Comparison of ENCODE assay signal across 21 cellular contexts in the genomic region with DNA sequence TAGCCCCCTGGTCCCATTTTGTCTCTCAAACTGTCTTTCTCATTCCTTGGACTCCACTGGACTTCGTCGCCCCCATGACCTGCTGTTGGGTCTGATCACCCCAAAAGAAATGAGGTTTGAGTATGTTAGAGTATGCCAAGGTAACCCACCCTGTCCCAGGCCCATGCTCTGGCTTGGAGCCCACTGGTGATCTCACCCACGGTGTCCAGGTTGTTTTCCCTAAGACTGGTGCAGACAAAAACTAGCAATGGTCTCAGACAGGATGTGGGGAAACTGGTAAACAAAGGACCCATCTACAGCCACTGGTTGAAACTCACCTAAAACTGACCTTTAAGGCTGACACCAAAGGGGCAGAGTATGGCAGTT. TPM values are rescaled to one million over a fixed set of nuclear protein-coding genes. Genes with fewer than 3 reads are reported as not detected.
A peak's percentile ranks its signal among the peaks of the same experiment; 100 is the strongest.
DNase-seq lines count a peak whose midpoint lies in the region; ATAC-seq, FAIRE-seq and TF ChIP-seq lines count a peak whose summit lies in the region.
"Had no signal": no experiment of that assay in that cellular context is flagged by ENCODE, and none has a peak within 500 bp of the region (broad histone marks: within the 10 kb centered on the region; RNA-seq: fewer than 3 reads in every experiment).

No MANE protein-coding gene starts in this region.

- H3K9me1 ChIP-seq in endothelial cell of umbilical vein (replicated peaks; ENCODE audit: control insufficient read depth, extremely low read depth, insufficient read depth, low read length), result no peaks in the 10 kb centered on the region

- intact Hi-C loops in Right ventricle myocardium inferior (cut with DNase I) (loop anchor here (10.0 kb wide), 1 partner anchor 545 kb away; no protein-coding TSS in a partner anchor), left ventricle myocardium superior (cut with micrococcal nuclease) (loop anchor here (10.0 kb wide), 1 partner anchor 545 kb away; no protein-coding TSS in a partner anchor), endothelial cell of umbilical vein (cut with micrococcal nuclease) (loop anchor here (1.0 to 10.0 kb wide), 2 partner anchors 10 to 235 kb away; no protein-coding TSS in a partner anchor)

- no peaks in the 10 kb centered on the region for H4K20me1 ChIP-seq in endothelial cell of umbilical vein (replicated peaks; ENCODE audit: control insufficient read depth, extremely low read depth, insufficient read depth, low read length)

- H3K4me1 ChIP-seq in endothelial cell of umbilical vein (ENCODE audit: control insufficient read depth, extremely low read depth, insufficient read depth, low read length), result peaks cover 43% of the 10 kb centered on the region
- H3K4me1 ChIP-seq in mesodermal cell (ENCODE audit: control insufficient read depth, insufficient read depth, low read length, poor library complexity, severe bottlenecking), result peaks cover 33% of the 10 kb centered on the region
- peaks cover 19 to 41% (median 28%) of the 10 kb centered on the region in 4 donors for H3K4me1 ChIP-seq in upper lobe of left lung

- WGBS in mesodermal cell (ENCODE audit: insufficient coverage in 2 of 2), 2 experiments, result 88 to 100% methylated on average over 1 of the region's 3 CpGs
- 83 to 96% methylated on average over 2 to 3 of the region's 3 CpGs for WGBS in upper lobe of left lung, 2 donors

- dilution Hi-C loops in endothelial cell of umbilical vein (cut with MboI; ENCODE audit: extremely low pct_ligation_motif_present, low sequenced_read_pairs), result no loop called here

- no peaks in the 10 kb centered on the region for H3K9me3 ChIP-seq in endothelial cell of umbilical vein (replicated peaks; ENCODE audit: control insufficient read depth, insufficient read depth, low read length)
- no peaks in the 10 kb centered on the region for H3K9me3 ChIP-seq in mesodermal cell (ENCODE audit: control insufficient read depth, low read length)
- H3K9me3 ChIP-seq in upper lobe of left lung, result no peaks in the 10 kb centered on the region

- TF ChIP-seq CTCF in endothelial cell of umbilical vein (IDR thresholded peaks at IDR 0.05; ENCODE audit: extremely low read depth in 1 of 2, insufficient read depth in 1 of 2, low read depth in 1 of 2, low read length in 2 of 2) (no peak), upper lobe of left lung (IDR thresholded peaks at IDR 0.05) (no peak)

- ATAC-seq in Right ventricle myocardium inferior (no peak), left ventricle myocardium superior (no peak), upper lobe of left lung (ENCODE audit: low FRiP score in 2 of 2) (no peak), HG03025 (IDR thresholded peaks at IDR 0.05; ENCODE audit: low FRiP score, unreplicated experiment) (no peak), GM19023 (IDR thresholded peaks at IDR 0.05; ENCODE audit: unreplicated experiment) (no peak)
- ATAC-seq: GM23338, natural killer cell had no signal

- H3K79me2 ChIP-seq in endothelial cell of umbilical vein (ENCODE audit: control insufficient read depth, insufficient read depth, low read length), result peaks cover 3% of the 10 kb centered on the region

- TF ChIP-seq EP300 in upper lobe of left lung (IDR thresholded peaks at IDR 0.05), result no peak

- H2AFZ ChIP-seq in endothelial cell of umbilical vein (ENCODE audit: low read depth, low read length), result no peak overlapping the region
- H2AFZ ChIP-seq: GM23338 had no signal

- no peak for FAIRE-seq in endothelial cell of umbilical vein (lab: Jason Lieb, UNC)
- FAIRE-seq: islet of Langerhans had no signal

- peak; percentile 50 for DNase-seq in Right ventricle myocardium inferior (ENCODE audit: missing footprints)
- no peak for DNase-seq in left ventricle myocardium superior
- peak; percentile 76 for DNase-seq in endothelial cell of umbilical vein (ENCODE audit: low read depth, low spot score)
- no peak for DNase-seq in upper lobe of left lung
- no peak for DNase-seq in NCI-H510A (lab: John Stamatoyannopoulos, UW)
- DNase-seq: ACHN; activated CD4-positive, alpha-beta memory T cell treated with anti-CD3 and anti-CD28 coated beads for 36 hours; aorta; foreskin melanocyte; GDM1; Kasumi-1; natural killer cell; NCI-H1694; NCI-H69; SHP77 had no signal

- peak overlapping the region; percentile 39 for H3K4me2 ChIP-seq in endothelial cell of umbilical vein (ENCODE audit: insufficient read depth, low read length)
- H3K4me2 ChIP-seq: GM23338 had no signal

- H3K4me3 ChIP-seq in endothelial cell of umbilical vein (replicated peaks in 1 of 3; ENCODE audit: insufficient read depth in 1 of 3, low read depth in 1 of 3, low read length in 3 of 3) (no peak overlapping the region), mesodermal cell (ENCODE audit: extremely low read depth, insufficient read depth, low read length, poor library complexity, severe bottlenecking) (no peak overlapping the region), upper lobe of left lung (no peak overlapping the region)
- H3K4me3 ChIP-seq: GM23338, skin epidermis had no signal

- CTCF ChIA-PET in endothelial cell of umbilical vein (lab: Charles Lee), result interaction anchor here (1.6 kb wide), 1 partner anchor 15 kb away, joined by 3 read pairs; no protein-coding TSS in a partner anchor

- no TSS peak for BruUV-seq in endothelial cell of umbilical vein (replicated peaks; lab: Mats Ljungman, UMichigan)

- H3K9ac ChIP-seq in endothelial cell of umbilical vein (replicated peaks; ENCODE audit: extremely low read depth, insufficient read depth, low read length), result peak overlapping the region; percentile 55

- POLR2A ChIA-PET in endothelial cell of umbilical vein (lab: Charles Lee), result no interaction called here

- H3K36me3 ChIP-seq in endothelial cell of umbilical vein (ENCODE audit: control insufficient read depth in 2 of 2, extremely low read depth in 1 of 2, insufficient read depth in 2 of 2, low read length in 2 of 2) (peaks cover 10 to 12% of the 10 kb centered on the region in 2 experiments), mesodermal cell (ENCODE audit: control insufficient read depth, insufficient read depth, low read length) (peaks cover 54% of the 10 kb centered on the region), upper lobe of left lung (peaks cover 0 to 57% (median 36%) of the 10 kb centered on the region in 4 donors)

- H3K27me3 ChIP-seq in endothelial cell of umbilical vein (ENCODE audit: control insufficient read depth in 2 of 2, insufficient read depth in 2 of 2, low read length in 2 of 2) (no peaks in the 10 kb centered on the region), upper lobe of left lung (no peaks in the 10 kb centered on the region)

- H3K27ac ChIP-seq in endothelial cell of umbilical vein (ENCODE audit: insufficient read depth, low read depth, low read length) (peak overlapping the region; percentile 88), mesodermal cell (ENCODE audit: low read depth, low read length, severe bottlenecking) (peak overlapping the region; percentile 98), upper lobe of left lung (peak overlapping the region; percentile 39 to 80 (median 55))

- TF ChIP-seq POLR2A in endothelial cell of umbilical vein (IDR thresholded peaks at IDR 0.05; ENCODE audit: low read depth, low read length), result no peak
- TF ChIP-seq POLR2A in upper lobe of left lung (IDR thresholded peaks at IDR 0.05), result no peak

TF ChIP-seq in endothelial cell of umbilical vein, 7 proteins besides CTCF, POLR2A, EP300 and RAD21:
- no peak for TF ChIP-seq POLR2AphosphoS5 (IDR thresholded peaks at IDR 0.05; ENCODE audit: insufficient read depth, low read depth, low read length)

RNA-seq across cellular contexts. Expression of a gene that starts 38.9 kb away (rescaled TPM):
- not detected for total RNA-seq in Right ventricle myocardium inferior
- total RNA-seq in left ventricle myocardium superior, result not detected
- total RNA-seq in endothelial cell of umbilical vein, result 0.25 and 0.49 TPM in 2 replicates
- polyA plus RNA-seq in endothelial cell of umbilical vein, result 0.15 and 0.19 TPM in 2 replicates
- polyA plus RNA-seq in endothelial cell of umbilical vein (2011; cell fraction: cytosol; rRNA removed), result 0.05 and 0.10 TPM in 2 replicates
- polyA plus RNA-seq in endothelial cell of umbilical vein (2011; cell fraction: nucleus; rRNA removed), result 0.88 and 1.0 TPM in 2 replicates
- 0.12 and 0.14 TPM in 2 replicates for polyA plus RNA-seq in endothelial cell of umbilical vein (2012)
- 0.10 TPM in 1 of 2 replicates, not detected in the other for polyA minus RNA-seq in endothelial cell of umbilical vein
- not detected for polyA minus RNA-seq in endothelial cell of umbilical vein (2011; cell fraction: cytosol; rRNA and poly(A)+ RNA removed)
- 0.43 and 0.82 TPM in 2 replicates for polyA minus RNA-seq in endothelial cell of umbilical vein (2011; cell fraction: nucleus; rRNA and poly(A)+ RNA removed)
- 0.41 TPM for polyA plus RNA-seq in mesodermal cell (2013, experiment 1 of 2)
- polyA plus RNA-seq in mesodermal cell (2013, experiment 2 of 2), result 0.51 TPM
- 10 to 100 TPM in 1 of 6 donors, 1 to 10 TPM in 4, under 1 TPM in 1; 0.72 to 10.5 (median 5.1) TPM for total RNA-seq in upper lobe of left lung

RNA-seq across cellular contexts. Expression of a gene that starts 50.2 kb away (rescaled TPM):
- total RNA-seq in Right ventricle myocardium inferior, result 20.2 TPM
- total RNA-seq in left ventricle myocardium superior, result 19.8 TPM
- total RNA-seq in endothelial cell of umbilical vein, result 33.2 and 39.5 TPM in 2 replicates
- polyA plus RNA-seq in endothelial cell of umbilical vein, result 11.0 and 17.4 TPM in 2 replicates
- polyA plus RNA-seq in endothelial cell of umbilical vein (2011; cell fraction: cytosol; rRNA removed), result 19.7 and 19.8 TPM in 2 replicates
- 54.2 and 68.8 TPM in 2 replicates for polyA plus RNA-seq in endothelial cell of umbilical vein (2011; cell fraction: nucleus; rRNA removed)
- 16.1 and 22.9 TPM in 2 replicates for polyA plus RNA-seq in endothelial cell of umbilical vein (2012)
- polyA minus RNA-seq in endothelial cell of umbilical vein, result 14.0 and 16.5 TPM in 2 replicates
- 28.5 TPM for polyA minus RNA-seq in endothelial cell of umbilical vein (2011; cell fraction: cytosol; rRNA and poly(A)+ RNA removed)
- polyA minus RNA-seq in endothelial cell of umbilical vein (2011; cell fraction: nucleus; rRNA and poly(A)+ RNA removed), result 35.0 and 41.0 TPM in 2 replicates
- polyA plus RNA-seq in mesodermal cell (2013, experiment 1 of 2), result 33.6 TPM
- 31.9 TPM for polyA plus RNA-seq in mesodermal cell (2013, experiment 2 of 2)
- total RNA-seq in upper lobe of left lung, result 10 to 100 TPM; 22.3 to 43.2 (median 34.6) TPM

RNA-seq across cellular contexts. Expression of a gene that starts 50.5 kb away (rescaled TPM):
- total RNA-seq in Right ventricle myocardium inferior (19.7 TPM), left ventricle myocardium superior (16.8 TPM), endothelial cell of umbilical vein (36.6 and 41.7 TPM in 2 replicates), upper lobe of left lung (100 to 1,000 TPM in 1 of 6 donors, 10 to 100 TPM in 5; 23.7 to 126 (median 29.1) TPM)
- 38.4 and 44.3 TPM in 2 replicates for polyA plus RNA-seq in endothelial cell of umbilical vein
- polyA plus RNA-seq in endothelial cell of umbilical vein (2011; cell fraction: cytosol; rRNA removed), result 26.1 and 28.0 TPM in 2 replicates
- polyA plus RNA-seq in endothelial cell of umbilical vein (2011; cell fraction: nucleus; rRNA removed), result 105 and 116 TPM in 2 replicates
- 18.0 and 23.9 TPM in 2 replicates for polyA plus RNA-seq in endothelial cell of umbilical vein (2012)
- polyA minus RNA-seq in endothelial cell of umbilical vein, result 67.1 and 91.1 TPM in 2 replicates
- 9.4 TPM for polyA minus RNA-seq in endothelial cell of umbilical vein (2011; cell fraction: cytosol; rRNA and poly(A)+ RNA removed)
- 56.9 and 73.7 TPM in 2 replicates for polyA minus RNA-seq in endothelial cell of umbilical vein (2011; cell fraction: nucleus; rRNA and poly(A)+ RNA removed)
- polyA plus RNA-seq in mesodermal cell (2013, experiment 1 of 2), result 22.8 TPM
- 18.8 TPM for polyA plus RNA-seq in mesodermal cell (2013, experiment 2 of 2)

Comparison
In these comparisons a context has a peak if more than half of its experiments do, and no peak if none do; other contexts are left out.
1. DNase-seq: peak in Right ventricle myocardium inferior (single experiment) and endothelial cell of umbilical vein (single experiment); none in left ventricle myocardium superior (single experiment), upper lobe of left lung (0 of 2) and NCI-H510A (single experiment).
2. Peak in every context shown above with its lines, with median percentiles within 50 percentile points of each other: H3K27ac ChIP-seq.